8 cellular contexts compared by ENCODE assay signal in the genomic region with DNA sequence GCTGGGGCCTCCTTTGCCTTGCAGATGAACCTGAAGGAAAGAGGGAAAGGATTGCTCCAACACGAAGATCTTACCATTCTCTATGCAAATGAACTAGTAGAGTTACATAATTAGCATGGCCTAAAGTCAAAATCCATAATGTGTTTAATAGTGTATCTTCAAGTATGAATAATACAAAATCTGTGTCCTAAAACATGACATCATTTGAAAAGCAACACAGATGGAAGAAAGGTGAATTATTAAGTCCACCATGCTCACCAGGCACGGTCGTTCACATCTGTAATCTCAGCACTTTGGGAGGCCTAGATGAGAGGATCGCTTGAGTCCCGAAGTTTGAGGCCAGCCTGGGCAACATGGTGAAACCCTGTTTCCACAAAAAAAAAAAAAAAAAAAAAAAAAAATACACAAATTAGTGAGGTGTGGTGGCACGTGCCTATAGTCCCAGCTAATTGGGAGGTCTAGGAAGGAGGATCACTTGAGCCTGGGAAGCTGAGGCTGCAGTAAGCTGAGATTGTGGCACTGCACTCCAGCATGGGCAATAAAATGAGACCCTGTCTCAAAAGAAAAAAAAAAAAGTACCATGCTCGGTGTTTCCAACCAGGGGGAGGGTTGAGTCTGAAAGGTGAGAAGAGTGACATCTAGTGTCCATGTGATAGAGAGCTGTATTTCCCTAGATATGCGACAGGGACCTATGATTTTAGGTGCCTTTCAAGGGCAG. TPM values are rescaled to one million over a fixed set of nuclear protein-coding genes. Genes with fewer than 3 reads are reported as not detected.
DNase-seq lines count a peak whose midpoint lies in the region; ATAC-seq, FAIRE-seq and TF ChIP-seq lines count a peak whose summit lies in the region.

No MANE protein-coding gene starts in this region.

- peaks cover 8% of the 10 kb centered on the region for H3K27me3 Mint-ChIP-seq in activated T-helper 17 cell treated with anti-CD3 and anti-CD28 coated beads, Interleukin-2, amount 50 U/mL, for 72 hours
- peaks cover 25% of the 10 kb centered on the region for H3K27me3 Mint-ChIP-seq in stimulated activated naive CD8-positive, alpha-beta T cell treated with anti-CD3 and anti-CD28 coated beads, Interleukin-15, amount 100 ng/mL, for 72 hours

- no peaks in the 10 kb centered on the region for H3K4me1 Mint-ChIP-seq in activated T-helper 17 cell treated with anti-CD3 and anti-CD28 coated beads, Interleukin-2, amount 50 U/mL, for 72 hours
- peaks cover 5% of the 10 kb centered on the region for H3K4me1 Mint-ChIP-seq in stimulated activated naive CD8-positive, alpha-beta T cell treated with anti-CD3 and anti-CD28 coated beads, Interleukin-15, amount 100 ng/mL, for 72 hours

- H3K4me1 ChIP-seq in BE2C: no peaks in the 10 kb centered on the region
- H3K4me1 ChIP-seq in right cardiac atrium (ENCODE audit: control insufficient read depth, insufficient read depth, low read length): no peaks in the 10 kb centered on the region

- TF ChIP-seq POLR2A in GM12891 (IDR thresholded peaks at IDR 0.05; ENCODE audit: low read depth, low read length): no peak

- H3K9me3 ChIP-seq in BE2C: no peaks in the 10 kb centered on the region
- H3K9me3 ChIP-seq in right cardiac atrium (ENCODE audit: control insufficient read depth, low read length): no peaks in the 10 kb centered on the region

- peak; percentile 34 for DNase-seq in BE2C
- no peak for DNase-seq in GM12891 (ENCODE audit: insufficient read length, low spot score)
- peak; percentile 81 for DNase-seq in NCI-H2171 treated with DMSO at 0.1 percent for 48 hours (lab: John Stamatoyannopoulos, UW)
- no peak for DNase-seq in right cardiac atrium
- DNase-seq in stimulated activated naive CD8-positive, alpha-beta T cell treated with anti-CD3 and anti-CD28 coated beads, Interleukin-15, amount 100 ng/mL, for 72 hours: peak in 1 of 2 donors; percentile 22

- TF ChIP-seq CTCF in BE2C (IDR thresholded peaks at IDR 0.05; ENCODE audit: low read depth, low read length): peak; percentile 91

- WGBS in right cardiac atrium: 55% methylated on average over 8 of the region's 8 CpGs

- intact Hi-C loops in right cardiac atrium (cut with DNase I): loop anchor here in 1 of 4 donors (5.0 kb wide), 1 partner anchor 96 kb away; a partner anchor contains a TSS

- no peak overlapping the region for H3K4me3 ChIP-seq in BE2C (ENCODE audit: low read depth, low read length)
- no peak overlapping the region for H3K4me3 ChIP-seq in right cardiac atrium (ENCODE audit: low read length)

- H3K27me3 ChIP-seq in BE2C (no peaks in the 10 kb centered on the region; the same call in none of the 2 replicates), right cardiac atrium (ENCODE audit: control insufficient read depth, insufficient read depth) (no peaks in the 10 kb centered on the region)

- no peak overlapping the region for H3K4me3 Mint-ChIP-seq in activated T-helper 17 cell treated with anti-CD3 and anti-CD28 coated beads, Interleukin-2, amount 50 U/mL, for 72 hours
- H3K4me3 Mint-ChIP-seq in stimulated activated naive CD8-positive, alpha-beta T cell treated with anti-CD3 and anti-CD28 coated beads, Interleukin-15, amount 100 ng/mL, for 72 hours: peak overlapping the region in 1 of 2 donors; percentile 15

- FAIRE-seq in GM12891 (lab: Jason Lieb, UNC): peak; percentile 84

- H3K27ac Mint-ChIP-seq in activated T-helper 17 cell treated with anti-CD3 and anti-CD28 coated beads, Interleukin-2, amount 50 U/mL, for 72 hours: no peak overlapping the region
- H3K27ac Mint-ChIP-seq in stimulated activated naive CD8-positive, alpha-beta T cell treated with anti-CD3 and anti-CD28 coated beads, Interleukin-15, amount 100 ng/mL, for 72 hours: no peak overlapping the region

- H3K36me3 Mint-ChIP-seq in activated T-helper 17 cell treated with anti-CD3 and anti-CD28 coated beads, Interleukin-2, amount 50 U/mL, for 72 hours (ENCODE audit: low read depth): no peaks in the 10 kb centered on the region

- peak; percentile 70 for ATAC-seq in activated T-helper 17 cell treated with anti-CD3 and anti-CD28 coated beads, Interleukin-2, amount 50 U/mL, for 72 hours (replicated peaks)
- ATAC-seq in right cardiac atrium (peak; percentile 55 to 56), GM19397 (IDR thresholded peaks at IDR 0.05; ENCODE audit: unreplicated experiment) (no peak), HG03280 (IDR thresholded peaks at IDR 0.05; ENCODE audit: unreplicated experiment) (no peak)
- peak; percentile 86 for ATAC-seq in stimulated activated naive CD8-positive, alpha-beta T cell treated with anti-CD3 and anti-CD28 coated beads, Interleukin-15, amount 100 ng/mL, for 72 hours

- H3K27ac ChIP-seq in right cardiac atrium (ENCODE audit: low read length): no peak overlapping the region

- no peaks in the 10 kb centered on the region for H3K9me3 Mint-ChIP-seq in activated T-helper 17 cell treated with anti-CD3 and anti-CD28 coated beads, Interleukin-2, amount 50 U/mL, for 72 hours
- H3K9me3 Mint-ChIP-seq in stimulated activated naive CD8-positive, alpha-beta T cell treated with anti-CD3 and anti-CD28 coated beads, Interleukin-15, amount 100 ng/mL, for 72 hours: no peaks in the 10 kb centered on the region

- no peaks in the 10 kb centered on the region for H3K36me3 ChIP-seq in BE2C

TF ChIP-seq in GM12891, 5 proteins besides CTCF, POLR2A, EP300 and RAD21:
- TF ChIP-seq POU2F2 (IDR thresholded peaks at IDR 0.05; ENCODE audit: low read depth, low read length): no peak
- TF ChIP-seq POLR2AphosphoS5 (IDR thresholded peaks at IDR 0.05; ENCODE audit: low read depth, low read length): no peak
- no peak for TF ChIP-seq PAX5 (IDR thresholded peaks at IDR 0.05; ENCODE audit: insufficient read depth, low read length, severe bottlenecking)
- TF ChIP-seq TAF1 (IDR thresholded peaks at IDR 0.05; ENCODE audit: low read depth, low read length): no peak
- no peak for TF ChIP-seq SPI1 (IDR thresholded peaks at IDR 0.05; ENCODE audit: low read depth, low read length)

RNA-seq across cellular contexts. Expression of a gene that starts 6.4 kb away (rescaled TPM):
- not detected for polyA plus RNA-seq in BE2C (2012; ENCODE audit: insufficient read depth, insufficient read length, low read depth)
- not detected for polyA plus RNA-seq in GM12891 (2012; ENCODE audit: low read depth, missing spikeins)
- not detected for total RNA-seq in activated T-helper 17 cell treated with anti-CD3 and anti-CD28 coated beads, Interleukin-2, amount 50 U/mL, for 72 hours
- total RNA-seq in right cardiac atrium: under 1 TPM in 2 of 4 donors, not detected in 2; 0.06 to 0.11 TPM
- polyA plus RNA-seq in right cardiac atrium: 0.09 TPM

Comparison
In these comparisons a context has a peak if more than half of its experiments do, and no peak if none do; other contexts are left out.
1. DNase-seq: peak in BE2C (single experiment) and NCI-H2171 treated with DMSO at 0.1 percent for 48 hours (single experiment); none in GM12891 (single experiment) and right cardiac atrium (0 of 3).
2. ATAC-seq: peak in activated T-helper 17 cell treated with anti-CD3 and anti-CD28 coated beads, Interleukin-2, amount 50 U/mL, for 72 hours (single experiment), right cardiac atrium (2 of 2) and stimulated activated naive CD8-positive, alpha-beta T cell treated with anti-CD3 and anti-CD28 coated beads, Interleukin-15, amount 100 ng/mL, for 72 hours (single experiment); none in GM19397 (single experiment) and HG03280 (single experiment).